22 cellular contexts compared by ENCODE assay signal in genomic region chr1:230413061-230413460, GRCh38.
A peak's percentile ranks its signal among the peaks of the same experiment; 100 is the strongest.
DNase-seq lines count a peak whose midpoint lies in the region.
"Had no signal": no experiment of that assay in that cellular context is flagged by ENCODE, and none has a peak within 500 bp of the region (broad histone marks: within the 10 kb centered on the region; RNA-seq: fewer than 3 reads in every experiment).

No MANE protein-coding gene starts in this region.

- DNase-seq in superior temporal gyrus (ENCODE audit: extremely low spot score): peak; percentile 8
- DNase-seq in middle frontal gyrus (ENCODE audit: extremely low spot score, low spot score): no peak
- DNase-seq: 8988T; ACHN; AML-193; BE2C; C1 segment of cervical spinal cord; Caco-2; Calu3; CD4-positive, alpha-beta memory T cell; CD4-positive, alpha-beta T cell; CD4-positive, CD25-positive, alpha-beta regulatory T cell; CD8-positive, alpha-beta memory T cell; CD8-positive, alpha-beta T cell; COR-L47; DMS 273 treated with DMSO at 0.1 percent for 48 hours; DMS153; DMS53; DMS79; DMS79 treated with DMSO at 0.1 percent for 48 hours; DND-41; EL had no signal
